Comparison of ENCODE assay signal across 1 cellular context in genomic region chr6:7170117-7170732, GRCh38.
A peak's percentile ranks its signal among the peaks of the same experiment; 100 is the strongest.
TF ChIP-seq lines count a peak whose summit lies in the region.

No MANE protein-coding gene starts in this region.

TF ChIP-seq in K562, 482 proteins besides CTCF, POLR2A, EP300 and RAD21 (continued from another document and continues in another):
- TF ChIP-seq SFPQ (IDR thresholded peaks at IDR 0.05; ENCODE audit: low read depth, low read length) (no peak), TEAD2 (tag; IDR thresholded peaks at IDR 0.05) (no peak), E4F1 (CRISPR knock-in tag; IDR thresholded peaks at IDR 0.05; ENCODE audit: borderline replicate concordance) (no peak), NFIC (IDR thresholded peaks at IDR 0.05) (no peak), RNF2 (IDR thresholded peaks at IDR 0.05) (no peak), GABPB1 (CRISPR knock-in tag; IDR thresholded peaks at IDR 0.05) (no peak), MAX (CRISPR knock-in tag; IDR thresholded peaks at IDR 0.05) (peak; percentile 59), TBL1XR1 (IDR thresholded peaks at IDR 0.05; ENCODE audit: low read length in 2 of 2) (no peak), HNRNPK (IDR thresholded peaks at IDR 0.05; ENCODE audit: low read depth, low read length, poor library complexity, severe bottlenecking) (no peak), KDM2B (CRISPR knock-in tag; IDR thresholded peaks at IDR 0.05) (no peak), CEBPB (tag; IDR thresholded peaks at IDR 0.05) (no peak), FOXO4 (CRISPR knock-in tag; IDR thresholded peaks at IDR 0.05) (no peak), ZNF511 (CRISPR knock-in tag; IDR thresholded peaks at IDR 0.05) (no peak), ZNF592 (IDR thresholded peaks at IDR 0.05) (peak; percentile 67), ZHX1 (conservative IDR thresholded peaks at IDR 0.05; ENCODE audit: low read length) (no peak), ZNF398 (CRISPR knock-in tag; IDR thresholded peaks at IDR 0.05) (no peak), E2F6 (IDR thresholded peaks at IDR 0.05; ENCODE audit: borderline replicate concordance in 1 of 2, extremely low read depth in 1 of 2, insufficient read depth in 1 of 2, insufficient read length in 1 of 2, low read depth in 1 of 2, low read length in 1 of 2, poor library complexity in 1 of 2, severe bottlenecking in 1 of 2) (peak in 1 of 2 experiments; percentile 10), MAFF (IDR thresholded peaks at IDR 0.05; ENCODE audit: low read length) (no peak), NFATC3 (IDR thresholded peaks at IDR 0.05) (no peak), MIER1 (IDR thresholded peaks at IDR 0.05; ENCODE audit: low read depth) (no peak), KLF13 (tag; IDR thresholded peaks at IDR 0.05; ENCODE audit: borderline replicate concordance, low read depth) (no peak), ARHGAP35 (IDR thresholded peaks at IDR 0.05; ENCODE audit: partially characterized antibody) (no peak), ARNT (IDR thresholded peaks at IDR 0.05) (no peak), ZNF57 (CRISPR knock-in tag; IDR thresholded peaks at IDR 0.05) (0 out of 2 replicates have a peak, but pooled peaks have one; percentile 34), BCL6 (CRISPR knock-in tag; IDR thresholded peaks at IDR 0.05) (no peak), PRPF4 (IDR thresholded peaks at IDR 0.05; ENCODE audit: insufficient read depth, low read depth, low read length, poor library complexity, severe bottlenecking) (no peak), TRIM28 (IDR thresholded peaks at IDR 0.05) (no peak), ZNF695 (CRISPR knock-in tag; IDR thresholded peaks at IDR 0.05) (no peak), SNAPC5 (CRISPR knock-in tag; IDR thresholded peaks at IDR 0.05) (no peak), ZNF644 (tag; IDR thresholded peaks at IDR 0.05; ENCODE audit: low read depth) (no peak), ZNF507 (tag; conservative IDR thresholded peaks at IDR 0.05) (no peak), E2F3 (CRISPR knock-in tag; IDR thresholded peaks at IDR 0.05) (peak; percentile 50; the same call in 1 of the 2 replicates), ASH1L (IDR thresholded peaks at IDR 0.05; ENCODE audit: borderline replicate concordance, low read depth, partially characterized antibody) (no peak), GTF2F1 (IDR thresholded peaks at IDR 0.05; ENCODE audit: low read depth, low read length) (no peak), WHSC1 (IDR thresholded peaks at IDR 0.05; ENCODE audit: low read length) (no peak), TCF7 (IDR thresholded peaks at IDR 0.05; ENCODE audit: borderline replicate concordance) (no peak), POLR2AphosphoS2 (IDR thresholded peaks at IDR 0.05; ENCODE audit: low read length) (no peak), BRD9 (IDR thresholded peaks at IDR 0.05; ENCODE audit: low read depth, partially characterized antibody) (no peak), ZNF589 (CRISPR knock-in tag; IDR thresholded peaks at IDR 0.05; ENCODE audit: low read depth) (0 out of 2 replicates have a peak, but pooled peaks have one; percentile 13), ZMIZ1 (IDR thresholded peaks at IDR 0.05; ENCODE audit: low read depth in 2 of 2, low read length in 2 of 2) (no peak), ZKSCAN8 (CRISPR knock-in tag; IDR thresholded peaks at IDR 0.05) (no peak), CCNT2 (IDR thresholded peaks at IDR 0.05; ENCODE audit: borderline replicate concordance, extremely low read depth, insufficient read length, low read depth, low read length) (no peak), ARID1B (IDR thresholded peaks at IDR 0.05) (no peak)
